21 cellular contexts compared by ENCODE assay signal in genomic region chr17:2916362-2916928, GRCh38.
"Had no signal": no experiment of that assay in that cellular context is flagged by ENCODE, and none has a peak within 500 bp of the region (broad histone marks: within the 10 kb centered on the region; RNA-seq: fewer than 3 reads in every experiment).

No MANE protein-coding gene starts in this region.

- H3K4me3 ChIP-seq: coronary artery, lower lobe of right lung, ovary, right lobe of liver, testis, tibial nerve had no signal

- H3K27me3 Mint-ChIP-seq: memory B cell; stimulated activated memory B cell treated with anti-CD40 and anti-IgM and Interleukin-4, amounts not matched to agents 10 μg/mL and 1 μg/mL and 100 μg/mL, for 72 hours; stimulated activated naive CD8-positive, alpha-beta T cell treated with anti-CD3 and anti-CD28 coated beads, Interleukin-15, Interleukin-2, amounts not matched to agents 100 ng/mL and 50 ng/mL, for 24 hours had no signal

- H3K9me3 Mint-ChIP-seq: memory B cell; stimulated activated memory B cell treated with anti-CD40 and anti-IgM and Interleukin-4, amounts not matched to agents 10 μg/mL and 1 μg/mL and 100 μg/mL, for 72 hours; stimulated activated naive CD8-positive, alpha-beta T cell treated with anti-CD3 and anti-CD28 coated beads, Interleukin-15, Interleukin-2, amounts not matched to agents 100 ng/mL and 50 ng/mL, for 24 hours had no signal

- H3K4me1 ChIP-seq: lower lobe of right lung, right lobe of liver, testis, tibial nerve had no signal

- H3K27ac Mint-ChIP-seq: memory B cell; stimulated activated memory B cell treated with anti-CD40 and anti-IgM and Interleukin-4, amounts not matched to agents 10 μg/mL and 1 μg/mL and 100 μg/mL, for 72 hours; stimulated activated naive CD8-positive, alpha-beta T cell treated with anti-CD3 and anti-CD28 coated beads, Interleukin-15, Interleukin-2, amounts not matched to agents 100 ng/mL and 50 ng/mL, for 24 hours had no signal

- DNase-seq: central memory CD4-positive, alpha-beta T cell; effector CD4-positive, alpha-beta T cell; foreskin melanocyte; head of caudate nucleus; hippocampal formation; kidney glomerular epithelial cell; lower lobe of right lung; midbrain; ovary; right lobe of liver; stimulated activated CD4-positive, alpha-beta T cell treated with anti-CD3 and anti-CD28 coated beads, Interleukin-15, amount 100 ng/mL, for 24 hours; stimulated activated CD4-positive, alpha-beta T cell treated with anti-CD3 and anti-CD28 coated beads, Interleukin-1b, Interleukin-23, amount 100 ng/mL, for 48 hours; stimulated activated CD4-positive, alpha-beta T cell treated with anti-CD3 and anti-CD28 coated beads, Interleukin-4, amount 100 ng/mL, for 24 hours; testis had no signal

- H3K27me3 ChIP-seq: neutrophil, ovary, right lobe of liver, testis, tibial nerve had no signal

- H3K9me3 ChIP-seq: lower lobe of right lung, neutrophil, ovary, right lobe of liver, testis, tibial nerve had no signal

- H3K36me3 ChIP-seq: lower lobe of right lung, ovary, right lobe of liver, tibial nerve had no signal

- H3K4me3 Mint-ChIP-seq: memory B cell; stimulated activated memory B cell treated with anti-CD40 and anti-IgM and Interleukin-4, amounts not matched to agents 10 μg/mL and 1 μg/mL and 100 μg/mL, for 72 hours; stimulated activated naive CD8-positive, alpha-beta T cell treated with anti-CD3 and anti-CD28 coated beads, Interleukin-15, Interleukin-2, amounts not matched to agents 100 ng/mL and 50 ng/mL, for 24 hours had no signal

- ATAC-seq: left lobe of liver; lower lobe of right lung; right lobe of liver; stimulated activated memory B cell treated with anti-CD40 and anti-IgM and Interleukin-4, amounts not matched to agents 10 μg/mL and 1 μg/mL and 100 μg/mL, for 72 hours had no signal

- H3K4me1 Mint-ChIP-seq: stimulated activated memory B cell treated with anti-CD40 and anti-IgM and Interleukin-4, amounts not matched to agents 10 μg/mL and 1 μg/mL and 100 μg/mL, for 72 hours had no signal

- H3K27ac ChIP-seq: coronary artery, lower lobe of right lung, neutrophil, ovary, right lobe of liver, testis, tibial nerve had no signal
